ENCODE assay signal across 17 cellular contexts in genomic region chr7:37438879-37439278, GRCh38. TPM values are rescaled to one million over a fixed set of nuclear protein-coding genes. Genes with fewer than 3 reads are reported as not detected.
DNase-seq lines count a peak whose midpoint lies in the region; ATAC-seq and TF ChIP-seq lines count a peak whose summit lies in the region.
"Had no signal": no experiment of that assay in that cellular context is flagged by ENCODE, and none has a peak within 500 bp of the region (broad histone marks: within the 10 kb centered on the region; RNA-seq: fewer than 3 reads in every experiment).

No MANE protein-coding gene starts in this region.

- CTCF ChIA-PET in activated naive CD4-positive, alpha-beta T cell treated with anti-CD3 and anti-CD28 coated beads, Interleukin-2, amount 10 ng/mL, durations not matched to agents 7 days and 5 days (lab: Charles Lee): interaction anchor here (0.9 to 1.0 kb wide), 2 partner anchors 26 to 33 kb away, joined by 3 read pairs; no protein-coding TSS in a partner anchor
- CTCF ChIA-PET in T-cell (lab: Charles Lee): interaction anchor here in 1 of 2 donors (1.0 to 1.9 kb wide), 2 partner anchors 11 to 45 kb away, joined by 3 to 8 read pairs; no protein-coding TSS in a partner anchor

- H3K36me3 Mint-ChIP-seq in activated naive CD4-positive, alpha-beta T cell treated with anti-CD3 and anti-CD28 coated beads, Interleukin-2, amount 10 ng/mL, durations not matched to agents 7 days and 5 days: peaks cover 37% of the 10 kb centered on the region
- H3K36me3 Mint-ChIP-seq in T-cell (peaks cover 12% of the 10 kb centered on the region), progenitor cell of endocrine pancreas (ENCODE audit: insufficient read depth) (peaks cover 1% of the 10 kb centered on the region)
- H3K36me3 Mint-ChIP-seq: neural progenitor cell had no signal

- TF ChIP-seq CTCF in progenitor cell of endocrine pancreas (IDR thresholded peaks at IDR 0.05; ENCODE audit: unreplicated experiment): no peak

- POLR2A ChIA-PET in T-cell (lab: Charles Lee): interaction anchor here (0.6 to 1.3 kb wide), 3 partner anchors 10 to 54 kb away, joined by 3 to 5 read pairs (median 3); partner anchors contain the start of gene ELMO1 (in 1 of the 2)

- H3K27ac Mint-ChIP-seq in activated naive CD4-positive, alpha-beta T cell treated with anti-CD3 and anti-CD28 coated beads, Interleukin-2, amount 10 ng/mL, durations not matched to agents 7 days and 5 days: peak overlapping the region; percentile 43
- H3K27ac Mint-ChIP-seq in T-cell (peak overlapping the region; percentile 7 to 53), progenitor cell of endocrine pancreas (peak overlapping the region; percentile 82)
- H3K27ac Mint-ChIP-seq: H9, neural progenitor cell had no signal

- H3K27me3 Mint-ChIP-seq in activated naive CD4-positive, alpha-beta T cell treated with anti-CD3 and anti-CD28 coated beads, Interleukin-2, amount 10 ng/mL, durations not matched to agents 7 days and 5 days: no peaks in the 10 kb centered on the region
- H3K27me3 Mint-ChIP-seq in T-cell (no peaks in the 10 kb centered on the region), progenitor cell of endocrine pancreas (no peaks in the 10 kb centered on the region)
- H3K27me3 Mint-ChIP-seq: IgD-negative memory B cell had no signal

- no peak for ATAC-seq in T-cell (replicated peaks in 1 of 4)
- no peak for ATAC-seq in GM21786 (IDR thresholded peaks at IDR 0.05; ENCODE audit: unreplicated experiment)

- in situ Hi-C loops in KBM-7 (cut with MboI; ENCODE audit: low pct_unique_long_range_greater_than_20kb, low sequenced_read_pairs): no loop called here

- H3K4me3 Mint-ChIP-seq in activated naive CD4-positive, alpha-beta T cell treated with anti-CD3 and anti-CD28 coated beads, Interleukin-2, amount 10 ng/mL, durations not matched to agents 7 days and 5 days: no peak overlapping the region
- peak overlapping the region in 1 of 3 donors; percentile 58 for H3K4me3 Mint-ChIP-seq in T-cell
- H3K4me3 Mint-ChIP-seq in progenitor cell of endocrine pancreas (ENCODE audit: low read depth): no peak overlapping the region
- H3K4me3 Mint-ChIP-seq: H9, IgD-negative memory B cell, neural progenitor cell had no signal

- no peaks in the 10 kb centered on the region for H3K9me3 Mint-ChIP-seq in activated naive CD4-positive, alpha-beta T cell treated with anti-CD3 and anti-CD28 coated beads, Interleukin-2, amount 10 ng/mL, durations not matched to agents 7 days and 5 days
- H3K9me3 Mint-ChIP-seq in T-cell (no peaks in the 10 kb centered on the region), progenitor cell of endocrine pancreas (ENCODE audit: low read depth) (peaks cover 3% of the 10 kb centered on the region)
- H3K9me3 Mint-ChIP-seq: H9, IgD-negative memory B cell had no signal

- H3K4me1 Mint-ChIP-seq in activated naive CD4-positive, alpha-beta T cell treated with anti-CD3 and anti-CD28 coated beads, Interleukin-2, amount 10 ng/mL, durations not matched to agents 7 days and 5 days: peaks cover 81% of the 10 kb centered on the region
- H3K4me1 Mint-ChIP-seq in T-cell: peaks cover 81 to 87% (median 82%) of the 10 kb centered on the region in 3 donors
- H3K4me1 Mint-ChIP-seq in progenitor cell of endocrine pancreas (ENCODE audit: low read depth): peaks cover 45% of the 10 kb centered on the region

- DNase-seq in activated naive CD4-positive, alpha-beta T cell treated with anti-CD3 and anti-CD28 coated beads, Interleukin-2, amount 10 ng/mL, durations not matched to agents 7 days and 5 days: no peak
- no peak for DNase-seq in activated naive CD4-positive, alpha-beta T cell treated with Interleukin-2 at 50 U/mL for 16 hours
- peak; percentile 56 for DNase-seq in M059J (ENCODE audit: low read depth)
- no peak for DNase-seq in T-cell
- DNase-seq in progenitor cell of endocrine pancreas (ENCODE audit: low spot score, unreplicated experiment): no peak
- DNase-seq in germinal center (ENCODE audit: low spot score): no peak
- DNase-seq in KBM-7: no peak
- DNase-seq: activated effector memory CD4-positive, alpha-beta T cell treated with anti-CD3 and anti-CD28 coated beads, Interleukin-2, amount 50 U/mL, for 16 hours; AML-193; Caco-2; H9; NCI-H2171; RPMI8226; WERI-Rb-1 had no signal

RNA-seq across cellular contexts. Expression of gene ELMO1, which starts 9.8 kb away (rescaled TPM):
- total RNA-seq in M059J (2014; rRNA removed; shearing (Covaris generic)): 21.7 and 36.3 TPM in 2 replicates
- total RNA-seq in T-cell: 100 to 1,000 TPM; 101 to 149 (median 113) TPM
- 65.5 and 66.1 TPM in 2 replicates for total RNA-seq in progenitor cell of endocrine pancreas

Comparison
In these comparisons a context has a peak if more than half of its experiments do, and no peak if none do; other contexts are left out.
1. H3K27ac Mint-ChIP-seq: peak in every context shown above with its lines; median percentile 82 in progenitor cell of endocrine pancreas; 43 in activated naive CD4-positive, alpha-beta T cell treated with anti-CD3 and anti-CD28 coated beads, Interleukin-2, amount 10 ng/mL, durations not matched to agents 7 days and 5 days; 30 in T-cell.